ENCODE assay signal across 8 cellular contexts in the genomic region with DNA sequence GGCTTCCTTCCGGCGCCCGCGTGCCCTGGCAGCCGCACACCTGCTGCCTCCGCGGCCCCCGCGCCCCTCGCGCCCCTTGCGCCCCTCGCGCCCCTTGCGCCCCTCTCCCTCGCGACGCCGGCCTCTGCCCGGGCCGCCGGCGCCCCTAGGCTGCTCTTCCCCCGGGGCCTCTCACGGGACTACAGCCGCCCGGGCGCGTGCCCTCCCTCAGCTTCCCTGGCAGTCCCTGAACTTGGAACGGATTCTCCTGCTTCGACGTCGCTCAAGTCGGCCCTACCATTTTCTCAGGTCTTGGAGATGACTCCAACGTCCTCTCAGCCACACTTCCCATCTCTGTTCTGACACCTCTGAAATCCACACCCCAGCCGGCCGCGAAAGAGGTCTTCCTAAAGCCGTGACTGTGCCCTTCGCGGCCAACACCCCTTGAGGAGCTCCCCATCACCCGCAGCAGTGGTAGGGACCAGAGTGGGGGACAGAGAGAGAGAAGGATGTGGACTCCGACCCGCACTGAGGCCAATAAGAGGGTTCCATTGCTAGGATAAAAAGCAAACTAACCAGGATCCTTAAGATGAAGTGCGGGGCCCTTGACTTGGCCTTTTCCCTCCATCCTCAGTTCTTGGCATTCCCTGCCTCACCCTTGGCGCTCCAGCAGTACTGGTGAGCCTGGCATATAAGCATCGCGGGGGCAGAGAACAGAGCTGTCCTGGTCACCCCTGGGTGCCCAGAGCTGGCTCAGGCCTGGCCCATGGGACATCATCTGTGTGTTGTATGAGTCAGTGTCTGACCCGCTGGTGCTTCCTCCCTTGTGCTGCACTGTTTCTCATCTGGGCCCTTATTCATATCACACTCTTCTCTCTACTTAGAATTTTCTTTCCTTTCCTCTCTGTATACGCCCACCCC. TPM values are rescaled to one million over a fixed set of nuclear protein-coding genes. Genes with fewer than 3 reads are reported as not detected.
DNase-seq lines count a peak whose midpoint lies in the region; ATAC-seq and TF ChIP-seq lines count a peak whose summit lies in the region.

No MANE protein-coding gene starts in this region.

- H3K27me3 Mint-ChIP-seq in T-helper 2 cell treated with Interferon-gamma antibody and Interleukin-4, amounts not matched to agents 5 μg/mL and 100 μg/mL, for 36 hours (ENCODE audit: low read depth), result peaks cover 42% of the 10 kb centered on the region
- peaks cover 50% of the 10 kb centered on the region for H3K27me3 Mint-ChIP-seq in progenitor cell of endocrine pancreas

- H3K79me2 ChIP-seq in fibroblast of lung (ENCODE audit: control insufficient read depth, insufficient read depth, low read length), result no peaks in the 10 kb centered on the region

- H3K4me1 Mint-ChIP-seq in T-helper 2 cell treated with Interferon-gamma antibody and Interleukin-4, amounts not matched to agents 5 μg/mL and 100 μg/mL, for 36 hours (ENCODE audit: low read depth), result peaks cover 20% of the 10 kb centered on the region
- H3K4me1 Mint-ChIP-seq in progenitor cell of endocrine pancreas (ENCODE audit: low read depth), result peaks cover 4% of the 10 kb centered on the region

- H3K36me3 Mint-ChIP-seq in T-helper 2 cell treated with Interferon-gamma antibody and Interleukin-4, amounts not matched to agents 5 μg/mL and 100 μg/mL, for 36 hours (ENCODE audit: low read depth), result no peaks in the 10 kb centered on the region
- H3K36me3 Mint-ChIP-seq in progenitor cell of endocrine pancreas (ENCODE audit: insufficient read depth), result no peaks in the 10 kb centered on the region

- H3K4me3 Mint-ChIP-seq in T-helper 2 cell treated with Interferon-gamma antibody and Interleukin-4, amounts not matched to agents 5 μg/mL and 100 μg/mL, for 36 hours, result peak overlapping the region; percentile 78
- H3K4me3 Mint-ChIP-seq in progenitor cell of endocrine pancreas (ENCODE audit: low read depth), result peak overlapping the region; percentile 78

- DNase-seq in T-helper 2 cell treated with Interferon-gamma antibody and Interleukin-4, amounts not matched to agents 5 μg/mL and 100 μg/mL, for 36 hours (ENCODE audit: low spot score), result no peak
- no peak for DNase-seq in T-helper 2 cell
- DNase-seq in RWPE2 (ENCODE audit: low spot score), result no peak
- DNase-seq in fibroblast of lung (ENCODE audit: low read depth in 2 of 2), result no peak
- no peak for DNase-seq in progenitor cell of endocrine pancreas (ENCODE audit: low spot score, unreplicated experiment)
- no peak for DNase-seq in CD1c-positive myeloid dendritic cell (ENCODE audit: extremely low spot score)
- DNase-seq in NCI-H1436 treated with DMSO at 0.1 percent for 48 hours (lab: John Stamatoyannopoulos, UW), result no peak
- no peak for DNase-seq in SK-N-DZ (ENCODE audit: low spot score)

- H3K4me1 ChIP-seq in RWPE2 (ENCODE audit: insufficient read depth, poor library complexity, severe bottlenecking) (no peaks in the 10 kb centered on the region), fibroblast of lung (ENCODE audit: control insufficient read depth, extremely low read depth, insufficient read depth, low read length) (no peaks in the 10 kb centered on the region)

- H3K9me3 Mint-ChIP-seq in T-helper 2 cell treated with Interferon-gamma antibody and Interleukin-4, amounts not matched to agents 5 μg/mL and 100 μg/mL, for 36 hours, result no peaks in the 10 kb centered on the region
- no peaks in the 10 kb centered on the region for H3K9me3 Mint-ChIP-seq in progenitor cell of endocrine pancreas (ENCODE audit: low read depth)

- H3K27ac ChIP-seq in RWPE2 (ENCODE audit: poor library complexity, severe bottlenecking) (no peak overlapping the region), fibroblast of lung (ENCODE audit: insufficient read depth, low read length) (no peak overlapping the region)

- H3K27me3 ChIP-seq in RWPE2 (ENCODE audit: insufficient read depth, poor library complexity, severe bottlenecking) (no peaks in the 10 kb centered on the region), fibroblast of lung (ENCODE audit: control insufficient read depth, insufficient read depth, low read length) (peaks cover 18% of the 10 kb centered on the region)

- H3K36me3 ChIP-seq in RWPE2 (ENCODE audit: low read depth), result no peaks in the 10 kb centered on the region
- H3K36me3 ChIP-seq in fibroblast of lung (ENCODE audit: control insufficient read depth, insufficient read depth, low read length), result no peaks in the 10 kb centered on the region

- H3K9ac ChIP-seq in fibroblast of lung (ENCODE audit: insufficient read depth, low read length), result no peak overlapping the region

- H3K27ac Mint-ChIP-seq in T-helper 2 cell treated with Interferon-gamma antibody and Interleukin-4, amounts not matched to agents 5 μg/mL and 100 μg/mL, for 36 hours, result peak overlapping the region; percentile 38
- peak overlapping the region; percentile 87 for H3K27ac Mint-ChIP-seq in progenitor cell of endocrine pancreas

- no peak for TF ChIP-seq CTCF in RWPE2 (IDR thresholded peaks at IDR 0.05; ENCODE audit: poor library complexity, severe bottlenecking)
- no peak for TF ChIP-seq CTCF in fibroblast of lung (conservative IDR thresholded peaks at IDR 0.05 in 1 of 2, IDR thresholded peaks at IDR 0.05 in 1 of 2; ENCODE audit: low read depth in 1 of 2, low read length in 2 of 2)
- no peak for TF ChIP-seq CTCF in progenitor cell of endocrine pancreas (IDR thresholded peaks at IDR 0.05; ENCODE audit: unreplicated experiment)

- peak overlapping the region; percentile 66 for H2AFZ ChIP-seq in fibroblast of lung (ENCODE audit: low read length)

- ATAC-seq in RWPE2 (ENCODE audit: low read depth), result no peak

- H3K4me2 ChIP-seq in fibroblast of lung (ENCODE audit: extremely low read depth, insufficient read depth, low read length), result no peak overlapping the region

- H4K20me1 ChIP-seq in fibroblast of lung (ENCODE audit: control insufficient read depth, extremely low read depth, insufficient read depth, low read length), result no peaks in the 10 kb centered on the region

- H3K4me3 ChIP-seq in RWPE2 (ENCODE audit: severe bottlenecking), result peak overlapping the region; percentile 89
- peak overlapping the region; percentile 29 to 64 (median 43) for H3K4me3 ChIP-seq in fibroblast of lung (replicated peaks in 1 of 4; ENCODE audit: control extremely low read depth in 1 of 4, insufficient read depth in 1 of 4, low read depth in 3 of 4, low read length in 4 of 4)

- H3K9me3 ChIP-seq in RWPE2 (ENCODE audit: severe bottlenecking) (no peaks in the 10 kb centered on the region), fibroblast of lung (ENCODE audit: control insufficient read depth, insufficient read depth, low read depth, low read length) (no peaks in the 10 kb centered on the region)

RNA-seq across cellular contexts. Expression of gene GARNL3, which starts 38.6 kb away (rescaled TPM):
- total RNA-seq in fibroblast of lung (3.9 and 6.4 TPM in 2 replicates), progenitor cell of endocrine pancreas (21.4 and 28.3 TPM in 2 replicates)
- 0.78 and 1.5 TPM in 2 replicates for polyA plus RNA-seq in fibroblast of lung
- 0.95 and 1.4 TPM in 2 replicates for polyA plus RNA-seq in fibroblast of lung (2012)
- polyA minus RNA-seq in fibroblast of lung (ENCODE audit: low replicate concordance), result 5.5 TPM in 1 of 2 replicates, not detected in the other
- 7.3 and 21.4 TPM in 2 replicates for polyA plus RNA-seq in SK-N-DZ (2014; cell fraction: cytosol; rRNA removed)
- 65.7 and 138 TPM in 2 replicates for polyA plus RNA-seq in SK-N-DZ (2014; cell fraction: nucleus; rRNA removed)
